ENCODE assay signal across 29 cellular contexts in the genomic region with DNA sequence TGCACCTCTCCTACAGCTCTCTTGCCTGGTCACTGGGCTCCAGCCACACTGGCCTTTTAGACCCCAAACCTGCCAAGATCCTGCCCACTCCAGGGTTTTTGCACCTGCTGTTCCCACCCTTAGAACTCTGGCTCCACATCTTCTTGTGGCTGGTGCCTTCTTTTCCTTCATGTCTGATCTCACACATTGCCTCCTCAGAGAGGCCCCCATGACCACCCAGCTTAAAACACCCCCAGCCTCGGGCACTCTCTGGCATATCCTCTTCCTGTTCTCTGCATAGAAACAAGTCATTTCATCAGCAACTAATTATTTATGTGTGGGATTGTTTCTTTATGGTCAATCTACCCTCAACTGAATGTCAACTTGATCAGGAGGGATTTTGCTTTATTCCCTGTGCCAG. TPM values are rescaled to one million over a fixed set of nuclear protein-coding genes. Genes with fewer than 3 reads are reported as not detected.
"Had no signal": no experiment of that assay in that cellular context is flagged by ENCODE, and none has a peak within 500 bp of the region (broad histone marks: within the 10 kb centered on the region; RNA-seq: fewer than 3 reads in every experiment).

No MANE protein-coding gene starts in this region.

- H3K27ac Mint-ChIP-seq: activated CD4-positive, alpha-beta memory T cell treated with anti-CD3 and anti-CD28 coated beads, Interleukin-2, amount 10 ng/mL, durations not matched to agents 7 days and 5 days; activated CD4-positive, alpha-beta T cell treated with anti-CD3 and anti-CD28 coated beads, Interleukin-2, amount 10 ng/mL, durations not matched to agents 7 days and 5 days; activated naive CD8-positive, alpha-beta T cell; activated T-helper 1 cell treated with anti-CD3 and anti-CD28 coated beads, Interleukin-12 subunit alpha, Interleukin-12 subunit beta, Interleukin-2, Interleukin-4 antibody, amounts not matched to agents 30 ng/mL and 10 ng/mL and 1 ng/mL, durations not matched to agents 14 hours and 24 hours and 36 hours; activated T-helper 2 cell treated with anti-CD3 and anti-CD28 coated beads, Interferon-gamma antibody, Interleukin-2, Interleukin-4, amounts not matched to agents 10 μg/mL and 5 μg/mL and 100 μg/mL, durations not matched to agents 14 hours and 24 hours and 36 hours; WTC11 had no signal

- H3K4me3 Mint-ChIP-seq: activated CD4-positive, alpha-beta memory T cell treated with anti-CD3 and anti-CD28 coated beads, Interleukin-2, amount 10 ng/mL, durations not matched to agents 7 days and 5 days; activated CD4-positive, alpha-beta T cell treated with anti-CD3 and anti-CD28 coated beads, Interleukin-2, amount 10 ng/mL, durations not matched to agents 7 days and 5 days; activated naive CD8-positive, alpha-beta T cell; activated T-cell treated with anti-CD3 and anti-CD28 coated beads, Interleukin-2, amount 50 U/mL, for 4 hours; activated T-helper 1 cell treated with anti-CD3 and anti-CD28 coated beads, Interleukin-12 subunit alpha, Interleukin-12 subunit beta, Interleukin-2, Interleukin-4 antibody, amounts not matched to agents 30 ng/mL and 10 ng/mL and 1 ng/mL, durations not matched to agents 14 hours and 24 hours and 36 hours; WTC11 had no signal

- H3K27ac ChIP-seq: colonic mucosa, foreskin keratinocyte, gastroesophageal sphincter, heart right ventricle, VCaP had no signal

- H3K36me3 ChIP-seq: colonic mucosa, gastroesophageal sphincter, heart right ventricle had no signal

- H3K4me3 ChIP-seq: colonic mucosa, gastroesophageal sphincter, heart right ventricle had no signal

- H3K36me3 Mint-ChIP-seq: activated naive CD8-positive, alpha-beta T cell; WTC11 had no signal

- H3K9me3 Mint-ChIP-seq: activated CD4-positive, alpha-beta memory T cell treated with anti-CD3 and anti-CD28 coated beads, Interleukin-2, amount 10 ng/mL, durations not matched to agents 7 days and 5 days; activated CD4-positive, alpha-beta T cell treated with anti-CD3 and anti-CD28 coated beads, Interleukin-2, amount 10 ng/mL, durations not matched to agents 7 days and 5 days; activated T-cell treated with anti-CD3 and anti-CD28 coated beads, Interleukin-2, amount 50 U/mL, for 4 hours; activated T-helper 1 cell treated with anti-CD3 and anti-CD28 coated beads, Interleukin-12 subunit alpha, Interleukin-12 subunit beta, Interleukin-2, Interleukin-4 antibody, amounts not matched to agents 30 ng/mL and 10 ng/mL and 1 ng/mL, durations not matched to agents 14 hours and 24 hours and 36 hours; activated T-helper 2 cell treated with anti-CD3 and anti-CD28 coated beads, Interferon-gamma antibody, Interleukin-2, Interleukin-4, amounts not matched to agents 10 μg/mL and 5 μg/mL and 100 μg/mL, durations not matched to agents 14 hours and 24 hours and 36 hours had no signal

- ATAC-seq: activated T-cell treated with anti-CD3 and anti-CD28 coated beads, Interleukin-2, amount 50 U/mL, for 4 hours; esophagus mucosa; gastroesophageal sphincter; heart right ventricle had no signal

- H3K9me3 ChIP-seq: colonic mucosa, gastroesophageal sphincter had no signal

- DNase-seq: activated CD4-positive, alpha-beta memory T cell treated with anti-CD3 and anti-CD28 coated beads, Interleukin-2, amount 10 ng/mL, durations not matched to agents 7 days and 5 days; activated CD4-positive, alpha-beta T cell treated with anti-CD3 and anti-CD28 coated beads for 1 hour; activated CD4-positive, alpha-beta T cell treated with anti-CD3 and anti-CD28 coated beads for 4 hours; activated CD4-positive, alpha-beta T cell treated with anti-CD3 and anti-CD28 coated beads, Interleukin-2, amount 10 ng/mL, durations not matched to agents 7 days and 5 days; activated CD4-positive, alpha-beta T cell treated with anti-CD3 and anti-CD28 coated beads, Interleukin-2, amount 50 U/mL, for 4 hours; activated CD8-positive, alpha-beta memory T cell treated with anti-CD3 and anti-CD28 coated beads, Interleukin-2, amount 50 U/mL, for 48 hours; activated gamma-delta T cell treated with Interleukin-2 at 50 U/mL for 16 hours; activated naive CD4-positive, alpha-beta T cell treated with anti-CD3 and anti-CD28 coated beads, Interleukin-2, amount 50 U/mL, for 16 hours; activated naive CD4-positive, alpha-beta T cell treated with Interleukin-2 at 50 U/mL for 16 hours; activated T-cell treated with anti-CD3 and anti-CD28 coated beads for 4 hours; activated T-cell treated with anti-CD3 and anti-CD28 coated beads, Interleukin-2, amount 50 U/mL, for 4 hours; amniotic stem cell; anterior cingulate cortex; caudate nucleus; cerebellar nuclear complex; colonic mucosa; effector CD8-positive, alpha-beta T cell; foreskin keratinocyte; heart right ventricle; hippocampal formation; T-helper 2 cell had no signal

- H3K4me1 Mint-ChIP-seq: activated CD4-positive, alpha-beta memory T cell treated with anti-CD3 and anti-CD28 coated beads, Interleukin-2, amount 10 ng/mL, durations not matched to agents 7 days and 5 days; activated CD4-positive, alpha-beta T cell treated with anti-CD3 and anti-CD28 coated beads, Interleukin-2, amount 10 ng/mL, durations not matched to agents 7 days and 5 days had no signal

RNA-seq across cellular contexts. Expression of a gene that starts 14.0 kb away (rescaled TPM):
- total RNA-seq: activated CD4-positive, alpha-beta memory T cell treated with anti-CD3 and anti-CD28 coated beads, Interleukin-2, amount 10 ng/mL, durations not matched to agents 7 days and 5 days; activated CD4-positive, alpha-beta T cell treated with anti-CD3 and anti-CD28 coated beads, Interleukin-2, amount 10 ng/mL, durations not matched to agents 7 days and 5 days; activated T-helper 1 cell treated with anti-CD3 and anti-CD28 coated beads, Interleukin-12 subunit alpha, Interleukin-12 subunit beta, Interleukin-2, Interleukin-4 antibody, amounts not matched to agents 30 ng/mL and 10 ng/mL and 1 ng/mL, durations not matched to agents 14 hours and 24 hours and 36 hours; activated T-helper 2 cell treated with anti-CD3 and anti-CD28 coated beads, Interferon-gamma antibody, Interleukin-2, Interleukin-4, amounts not matched to agents 10 μg/mL and 5 μg/mL and 100 μg/mL, durations not matched to agents 14 hours and 24 hours and 36 hours; T-helper 1 cell treated with Interleukin-12 subunit alpha and Interleukin-12 subunit beta and Interleukin-4 antibody, amounts not matched to agents 30 ng/mL and 1 ng/mL, for 36 hours had no signal
